ENCODE assay signal across 16 cellular contexts in the genomic region with DNA sequence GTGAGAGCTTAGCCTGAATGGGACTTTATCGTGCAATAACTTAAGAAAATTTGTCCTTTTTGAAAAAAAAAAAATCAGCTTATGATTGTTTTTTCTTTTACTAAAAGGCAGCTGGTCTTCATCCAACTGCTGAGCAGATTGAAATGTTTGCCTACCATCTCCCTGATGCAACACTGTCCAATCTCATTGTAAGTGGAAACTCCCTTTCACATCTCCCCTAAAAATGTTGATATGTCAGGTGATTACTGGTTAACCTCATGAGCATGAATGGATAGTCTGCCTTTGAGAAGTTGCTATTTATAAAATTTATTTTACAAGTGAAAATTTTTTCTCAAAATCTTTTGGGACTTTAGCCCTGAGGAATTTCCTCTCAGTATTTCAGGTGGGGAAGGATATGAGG. TPM values are rescaled to one million over a fixed set of nuclear protein-coding genes. Genes with fewer than 3 reads are reported as not detected.
DNase-seq lines count a peak whose midpoint lies in the region; ATAC-seq and TF ChIP-seq lines count a peak whose summit lies in the region.
"Had no signal": no experiment of that assay in that cellular context is flagged by ENCODE, and none has a peak within 500 bp of the region (broad histone marks: within the 10 kb centered on the region; RNA-seq: fewer than 3 reads in every experiment).

No MANE protein-coding gene starts in this region.

- no peaks in the 10 kb centered on the region for H3K27me3 ChIP-seq in tibial nerve
- H3K27me3 ChIP-seq in esophagus squamous epithelium, result no peaks in the 10 kb centered on the region
- H3K27me3 ChIP-seq in suprapubic skin, result no peaks in the 10 kb centered on the region
- H3K27me3 ChIP-seq: gastrocnemius medialis had no signal

- H3K9me3 ChIP-seq in tibial nerve (no peaks in the 10 kb centered on the region), esophagus squamous epithelium (no peaks in the 10 kb centered on the region), suprapubic skin (no peaks in the 10 kb centered on the region)
- H3K9me3 ChIP-seq: gastrocnemius medialis had no signal

- peaks cover 0 to 96% (median 19%) of the 10 kb centered on the region in 3 donors for H3K36me3 ChIP-seq in tibial nerve
- H3K36me3 ChIP-seq in esophagus squamous epithelium, result peaks cover 12 to 99% (median 56%) of the 10 kb centered on the region in 3 donors
- H3K36me3 ChIP-seq in suprapubic skin, result peaks cover 88% of the 10 kb centered on the region

- intact Hi-C loops in activated naive CD4-positive, alpha-beta T cell treated with anti-CD3 and anti-CD28 coated beads for 36 hours (cut with micrococcal nuclease), result no loop called here
- intact Hi-C loops in esophagus squamous epithelium (cut with DNase I), result no loop called here

- POLR2A ChIA-PET in activated CD4-positive, alpha-beta memory T cell treated with anti-CD3 and anti-CD28 coated beads, Interleukin-2, amount 10 ng/mL, durations not matched to agents 7 days and 5 days (lab: Charles Lee), result interaction anchor here (1.0 to 6.0 kb wide), 5 partner anchors 13 to 113 kb away, joined by 3 to 48 read pairs (median 11); partner anchors contain the start of gene SUPV3L1

- TF ChIP-seq CTCF in tibial nerve (IDR thresholded peaks at IDR 0.05) (no peak), esophagus squamous epithelium (IDR thresholded peaks at IDR 0.05) (no peak), suprapubic skin (IDR thresholded peaks at IDR 0.05) (no peak)

- H3K4me1 ChIP-seq in tibial nerve, result no peaks in the 10 kb centered on the region
- H3K4me1 ChIP-seq in esophagus squamous epithelium, result no peaks in the 10 kb centered on the region
- H3K4me1 ChIP-seq in suprapubic skin, result no peaks in the 10 kb centered on the region
- H3K4me1 ChIP-seq: gastrocnemius medialis had no signal

- H3K27ac Mint-ChIP-seq in activated naive CD4-positive, alpha-beta T cell treated with anti-CD3 and anti-CD28 coated beads, Interleukin-2, amount 50 U/mL, for 72 hours, result peak overlapping the region in 1 of 2 donors; percentile 73
- no peak overlapping the region for H3K27ac Mint-ChIP-seq in activated naive CD4-positive, alpha-beta T cell treated with anti-CD3 and anti-CD28 coated beads for 36 hours
- peak overlapping the region; percentile 75 for H3K27ac Mint-ChIP-seq in activated CD4-positive, alpha-beta memory T cell treated with anti-CD3 and anti-CD28 coated beads, Interleukin-2, amount 10 ng/mL, durations not matched to agents 7 days and 5 days
- H3K27ac Mint-ChIP-seq in stimulated activated naive CD8-positive, alpha-beta T cell treated with anti-CD3 and anti-CD28 coated beads, Interleukin-15, amount 100 ng/mL, for 72 hours, result peak overlapping the region; percentile 92 to 97
- H3K27ac Mint-ChIP-seq: dendritic cell treated with granulocyte-macrophage colony-stimulating factor and Interleukin-4, amounts not matched to agents 40 ng/mL and 50 ng/mL, for 4 days had no signal

- H3K4me1 Mint-ChIP-seq in activated naive CD4-positive, alpha-beta T cell treated with anti-CD3 and anti-CD28 coated beads for 36 hours (ENCODE audit: low read depth), result peaks cover 7% of the 10 kb centered on the region
- H3K4me1 Mint-ChIP-seq in activated CD4-positive, alpha-beta memory T cell treated with anti-CD3 and anti-CD28 coated beads, Interleukin-2, amount 10 ng/mL, durations not matched to agents 7 days and 5 days, result peaks cover 64% of the 10 kb centered on the region
- H3K4me1 Mint-ChIP-seq in stimulated activated naive CD8-positive, alpha-beta T cell treated with anti-CD3 and anti-CD28 coated beads, Interleukin-15, amount 100 ng/mL, for 72 hours, result peaks cover 15% of the 10 kb centered on the region

- peak; percentile 51 for ATAC-seq in activated naive CD4-positive, alpha-beta T cell treated with anti-CD3 and anti-CD28 coated beads, Interleukin-2, amount 50 U/mL, for 72 hours
- ATAC-seq in stimulated activated naive CD8-positive, alpha-beta T cell treated with anti-CD3 and anti-CD28 coated beads, Interleukin-15, amount 100 ng/mL, for 72 hours, result peak; percentile 87
- ATAC-seq: gastrocnemius medialis had no signal

- TF ChIP-seq POLR2A in tibial nerve (IDR thresholded peaks at IDR 0.05) (no peak), esophagus squamous epithelium (IDR thresholded peaks at IDR 0.05) (no peak), suprapubic skin (IDR thresholded peaks at IDR 0.05) (no peak)

- TF ChIP-seq EP300 in tibial nerve (IDR thresholded peaks at IDR 0.05) (no peak), suprapubic skin (IDR thresholded peaks at IDR 0.05) (no peak)

- H3K27ac ChIP-seq in tibial nerve (no peak overlapping the region), esophagus squamous epithelium (no peak overlapping the region), suprapubic skin (no peak overlapping the region)
- H3K27ac ChIP-seq: gastrocnemius medialis, HL-60 had no signal

- no peak for DNase-seq in activated naive CD4-positive, alpha-beta T cell treated with anti-CD3 and anti-CD28 coated beads, Interleukin-2, amount 50 U/mL, for 72 hours (ENCODE audit: low spot score in 2 of 2)
- no peak for DNase-seq in activated naive CD4-positive, alpha-beta T cell treated with anti-CD3 and anti-CD28 coated beads for 36 hours
- no peak for DNase-seq in activated CD4-positive, alpha-beta memory T cell treated with anti-CD3 and anti-CD28 coated beads, Interleukin-2, amount 10 ng/mL, durations not matched to agents 7 days and 5 days
- DNase-seq in fibroblast of peridontal ligament (ENCODE audit: extremely low read depth) (peak; percentile 85), tibial nerve (ENCODE audit: low spot score in 2 of 2) (no peak), esophagus squamous epithelium (lab: John Stamatoyannopoulos, UW) (no peak), suprapubic skin (ENCODE audit: low spot score in 2 of 2) (no peak)
- DNase-seq in stimulated activated naive CD8-positive, alpha-beta T cell treated with anti-CD3 and anti-CD28 coated beads, Interleukin-15, amount 100 ng/mL, for 72 hours, result no peak
- DNase-seq: activated CD4-positive, alpha-beta T cell treated with anti-CD3 and anti-CD28 coated beads, Interleukin-2, amount 50 U/mL, for 4 hours; AML-193; DMS79; gastrocnemius medialis; stimulated activated CD4-positive, alpha-beta T cell treated with anti-CD3 and anti-CD28 coated beads, Interleukin-2, amount 100 ng/mL, for 48 hours had no signal

- H3K4me3 ChIP-seq in tibial nerve (no peak overlapping the region), esophagus squamous epithelium (no peak overlapping the region), suprapubic skin (no peak overlapping the region)
- H3K4me3 ChIP-seq: gastrocnemius medialis had no signal

- WGBS in tibial nerve, 2 donors, result 82 to 90% methylated on average over 1 of the region's 1 CpG
- 61 to 94% methylated on average over 1 of the region's 1 CpG for WGBS in esophagus squamous epithelium, 2 donors
- WGBS in suprapubic skin, result 84% methylated on average over 1 of the region's 1 CpG

- CTCF ChIA-PET in activated naive CD4-positive, alpha-beta T cell treated with anti-CD3 and anti-CD28 coated beads for 36 hours (lab: Charles Lee), result no interaction called here
- CTCF ChIA-PET in activated CD4-positive, alpha-beta memory T cell treated with anti-CD3 and anti-CD28 coated beads, Interleukin-2, amount 10 ng/mL, durations not matched to agents 7 days and 5 days (lab: Charles Lee), result interaction anchor here (0.6 to 1.3 kb wide), 2 partner anchors 9 to 206 kb away, joined by 3 to 4 read pairs; no protein-coding TSS in a partner anchor

- H3K36me3 Mint-ChIP-seq in activated naive CD4-positive, alpha-beta T cell treated with anti-CD3 and anti-CD28 coated beads, Interleukin-2, amount 50 U/mL, for 72 hours, result no peaks in the 10 kb centered on the region
- peaks cover 18% of the 10 kb centered on the region for H3K36me3 Mint-ChIP-seq in activated naive CD4-positive, alpha-beta T cell treated with anti-CD3 and anti-CD28 coated beads for 36 hours (ENCODE audit: low read depth)
- H3K36me3 Mint-ChIP-seq in activated CD4-positive, alpha-beta memory T cell treated with anti-CD3 and anti-CD28 coated beads, Interleukin-2, amount 10 ng/mL, durations not matched to agents 7 days and 5 days (ENCODE audit: low read depth), result peaks cover 56% of the 10 kb centered on the region

- H3K9me3 Mint-ChIP-seq in activated naive CD4-positive, alpha-beta T cell treated with anti-CD3 and anti-CD28 coated beads, Interleukin-2, amount 50 U/mL, for 72 hours, result no peaks in the 10 kb centered on the region
- H3K9me3 Mint-ChIP-seq in activated naive CD4-positive, alpha-beta T cell treated with anti-CD3 and anti-CD28 coated beads for 36 hours, result no peaks in the 10 kb centered on the region
- H3K9me3 Mint-ChIP-seq in activated CD4-positive, alpha-beta memory T cell treated with anti-CD3 and anti-CD28 coated beads, Interleukin-2, amount 10 ng/mL, durations not matched to agents 7 days and 5 days, result no peaks in the 10 kb centered on the region
- H3K9me3 Mint-ChIP-seq in stimulated activated naive CD8-positive, alpha-beta T cell treated with anti-CD3 and anti-CD28 coated beads, Interleukin-15, amount 100 ng/mL, for 72 hours, result no peaks in the 10 kb centered on the region
- H3K9me3 Mint-ChIP-seq: dendritic cell treated with granulocyte-macrophage colony-stimulating factor and Interleukin-4, amounts not matched to agents 40 ng/mL and 50 ng/mL, for 4 days had no signal

- no peak overlapping the region for H3K4me3 Mint-ChIP-seq in activated naive CD4-positive, alpha-beta T cell treated with anti-CD3 and anti-CD28 coated beads for 36 hours
- H3K4me3 Mint-ChIP-seq in activated CD4-positive, alpha-beta memory T cell treated with anti-CD3 and anti-CD28 coated beads, Interleukin-2, amount 10 ng/mL, durations not matched to agents 7 days and 5 days, result peak overlapping the region; percentile 46
- peak overlapping the region in 1 of 2 donors; percentile 65 for H3K4me3 Mint-ChIP-seq in stimulated activated naive CD8-positive, alpha-beta T cell treated with anti-CD3 and anti-CD28 coated beads, Interleukin-15, amount 100 ng/mL, for 72 hours
- H3K4me3 Mint-ChIP-seq: dendritic cell treated with granulocyte-macrophage colony-stimulating factor and Interleukin-4, amounts not matched to agents 40 ng/mL and 50 ng/mL, for 4 days had no signal

- H3K27me3 Mint-ChIP-seq in activated naive CD4-positive, alpha-beta T cell treated with anti-CD3 and anti-CD28 coated beads for 36 hours (ENCODE audit: low read depth), result no peaks in the 10 kb centered on the region
- no peaks in the 10 kb centered on the region for H3K27me3 Mint-ChIP-seq in activated CD4-positive, alpha-beta memory T cell treated with anti-CD3 and anti-CD28 coated beads, Interleukin-2, amount 10 ng/mL, durations not matched to agents 7 days and 5 days
- no peaks in the 10 kb centered on the region for H3K27me3 Mint-ChIP-seq in stimulated activated naive CD8-positive, alpha-beta T cell treated with anti-CD3 and anti-CD28 coated beads, Interleukin-15, amount 100 ng/mL, for 72 hours
- H3K27me3 Mint-ChIP-seq: dendritic cell treated with granulocyte-macrophage colony-stimulating factor and Interleukin-4, amounts not matched to agents 40 ng/mL and 50 ng/mL, for 4 days had no signal

RNA-seq across cellular contexts. Expression of gene HKDC1, which starts 17.8 kb away (rescaled TPM):
- total RNA-seq in activated naive CD4-positive, alpha-beta T cell treated with anti-CD3 and anti-CD28 coated beads, Interleukin-2, amount 50 U/mL, for 72 hours, result under 1 TPM; 0.41 to 0.46 TPM
- 1 to 10 TPM; 1.5 to 1.6 TPM for total RNA-seq in activated naive CD4-positive, alpha-beta T cell treated with anti-CD3 and anti-CD28 coated beads for 36 hours
- total RNA-seq in activated CD4-positive, alpha-beta memory T cell treated with anti-CD3 and anti-CD28 coated beads, Interleukin-2, amount 10 ng/mL, durations not matched to agents 7 days and 5 days, result 1 to 10 TPM; 4.1 to 4.2 TPM
- total RNA-seq in tibial nerve (10 to 100 TPM in 1 of 4 donors, 1 to 10 TPM in 3; 4.8 to 11.1 (median 5.5) TPM), esophagus squamous epithelium (1 to 10 TPM in 1 of 4 donors, under 1 TPM in 2, not detected in 1; 0.19 to 1.5 (median 0.19) TPM), suprapubic skin (under 1 TPM in 2 of 4 donors, not detected in 2; 0.13 to 0.15 TPM)
- total RNA-seq: pulmonary artery endothelial cell had no signal

RNA-seq across cellular contexts. Expression of gene SUPV3L1, which starts 22.3 kb away (rescaled TPM):
- 10 to 100 TPM; 44.4 to 45.9 TPM for total RNA-seq in activated naive CD4-positive, alpha-beta T cell treated with anti-CD3 and anti-CD28 coated beads, Interleukin-2, amount 50 U/mL, for 72 hours
- total RNA-seq in activated naive CD4-positive, alpha-beta T cell treated with anti-CD3 and anti-CD28 coated beads for 36 hours, result 10 to 100 TPM; 38.4 to 41.1 TPM
- total RNA-seq in activated CD4-positive, alpha-beta memory T cell treated with anti-CD3 and anti-CD28 coated beads, Interleukin-2, amount 10 ng/mL, durations not matched to agents 7 days and 5 days, result 10 to 100 TPM; 34.6 to 39.1 TPM
- 10 to 100 TPM; 23.4 to 53.7 (median 34.9) TPM for total RNA-seq in tibial nerve
- total RNA-seq in esophagus squamous epithelium, result 10 to 100 TPM; 10.4 to 31.9 (median 20.9) TPM
- 10 to 100 TPM; 27.9 to 53.1 (median 30.5) TPM for total RNA-seq in suprapubic skin
